Comparison of ENCODE assay signal across 8 cellular contexts in genomic region chr10:73910401-73910763, GRCh38. TPM values are rescaled to one million over a fixed set of nuclear protein-coding genes. Genes with fewer than 3 reads are reported as not detected.
A peak's percentile ranks its signal among the peaks of the same experiment; 100 is the strongest.
DNase-seq lines count a peak whose midpoint lies in the region; ATAC-seq and TF ChIP-seq lines count a peak whose summit lies in the region.

No MANE protein-coding gene starts in this region.

- no peak overlapping the region for H3K9ac ChIP-seq in liver (ENCODE audit: low read depth in 1 of 2, low read length in 2 of 2)

- no peaks in the 10 kb centered on the region for H3K36me3 ChIP-seq in CD8-positive, alpha-beta memory T cell (ENCODE audit: insufficient read depth, low read length)
- H3K36me3 ChIP-seq in liver (ENCODE audit: control insufficient read depth in 4 of 4, insufficient read depth in 3 of 4, low read depth in 1 of 4, low read length in 3 of 4) (no peaks in the 10 kb centered on the region), uterus (no peaks in the 10 kb centered on the region)

- no peaks in the 10 kb centered on the region for H3K9me3 ChIP-seq in CD8-positive, alpha-beta memory T cell (ENCODE audit: low read length)
- H3K9me3 ChIP-seq in liver (ENCODE audit: control insufficient read depth in 4 of 4, low read length in 3 of 4) (no peaks in the 10 kb centered on the region), uterus (no peaks in the 10 kb centered on the region)

- peak overlapping the region; percentile 46 to 91 (median 83) for H3K4me3 Mint-ChIP-seq in CD8-positive, alpha-beta memory T cell
- peak overlapping the region; percentile 73 for H3K4me3 Mint-ChIP-seq in activated naive CD8-positive, alpha-beta T cell treated with anti-CD3 and anti-CD28 coated beads for 36 hours

- TF ChIP-seq RAD21 in liver (IDR thresholded peaks at IDR 0.05) = no peak

- 23% methylated on average over 9 of the region's 9 CpGs for WGBS in liver

- POLR2A ChIA-PET in CD8-positive, alpha-beta memory T cell (lab: Charles Lee) = no interaction called here

- H3K9me3 Mint-ChIP-seq in CD8-positive, alpha-beta memory T cell = no peaks in the 10 kb centered on the region
- no peaks in the 10 kb centered on the region for H3K9me3 Mint-ChIP-seq in activated naive CD8-positive, alpha-beta T cell treated with anti-CD3 and anti-CD28 coated beads for 36 hours

- peak overlapping the region; percentile 13 for H3K27ac ChIP-seq in CD8-positive, alpha-beta memory T cell (ENCODE audit: low read depth, low read length)
- H3K27ac ChIP-seq in liver (ENCODE audit: low read depth in 1 of 2, low read length in 2 of 2) (no peak overlapping the region), uterus (peak overlapping the region; percentile 64 to 65)

- peak overlapping the region; percentile 48 for H3K4me3 ChIP-seq in CD8-positive, alpha-beta memory T cell (ENCODE audit: low read length)
- H3K4me3 ChIP-seq in liver (ENCODE audit: low read depth in 1 of 3, low read length in 3 of 3) (peak overlapping the region in 2 of 3 donors; percentile 44 to 53), uterus (peak overlapping the region; percentile 45 to 49)

- DNase-seq in CD8-positive, alpha-beta memory T cell = no peak
- peak; percentile 14 for DNase-seq in activated naive CD8-positive, alpha-beta T cell treated with anti-CD3 and anti-CD28 coated beads for 36 hours
- DNase-seq in uterus (no peak), NCI-H345 treated with DMSO at 0.1 percent for 48 hours (lab: John Stamatoyannopoulos, UW; ENCODE audit: unreplicated experiment) (no peak), HPDE6-E6E7 (ENCODE audit: extremely low spot score) (no peak)

- H3K27me3 ChIP-seq in CD8-positive, alpha-beta memory T cell (ENCODE audit: insufficient read depth, low read length, poor library complexity, severe bottlenecking) = peaks cover 20% of the 10 kb centered on the region
- H3K27me3 ChIP-seq in liver (ENCODE audit: control insufficient read depth in 4 of 4, insufficient read depth in 4 of 4, low read length in 3 of 4) = no peaks in the 10 kb centered on the region
- no peaks in the 10 kb centered on the region for H3K27me3 ChIP-seq in uterus

- intact Hi-C loops in uterus (cut with DNase I; ENCODE audit: low total_unique reads) = no loop called here

- peaks cover 25 to 35% (median 30%) of the 10 kb centered on the region in 3 donors for H3K4me1 Mint-ChIP-seq in CD8-positive, alpha-beta memory T cell
- H3K4me1 Mint-ChIP-seq in activated naive CD8-positive, alpha-beta T cell treated with anti-CD3 and anti-CD28 coated beads for 36 hours = peaks cover 37% of the 10 kb centered on the region

- no peak for TF ChIP-seq POLR2A in uterus (IDR thresholded peaks at IDR 0.05)

- H3K4me1 ChIP-seq in CD8-positive, alpha-beta memory T cell (ENCODE audit: insufficient read depth, low read length) = peaks cover 34% of the 10 kb centered on the region
- H3K4me1 ChIP-seq in liver (ENCODE audit: control insufficient read depth in 4 of 4, insufficient read depth in 4 of 4, low read length in 3 of 4) (peaks cover 4 to 21% (median 13%) of the 10 kb centered on the region in 4 donors), uterus (no peaks in the 10 kb centered on the region)

- TF ChIP-seq CTCF in liver (IDR thresholded peaks at IDR 0.05; ENCODE audit: low read depth, low read length, missing input control) (no peak), uterus (IDR thresholded peaks at IDR 0.05) (no peak)

- CTCF ChIA-PET in CD8-positive, alpha-beta memory T cell (lab: Charles Lee) = interaction anchor here (1.2 to 2.9 kb wide), 2 partner anchors 30 to 46 kb away, joined by 3 to 12 read pairs; no protein-coding TSS in a partner anchor

- peak; percentile 25 for ATAC-seq in HG02981 (IDR thresholded peaks at IDR 0.05; ENCODE audit: unreplicated experiment)
- ATAC-seq in GM21515 (IDR thresholded peaks at IDR 0.05; ENCODE audit: unreplicated experiment) = no peak

- H3K36me3 Mint-ChIP-seq in CD8-positive, alpha-beta memory T cell = peaks cover 0 to 2% (median under 1%) of the 10 kb centered on the region in 3 donors
- H3K36me3 Mint-ChIP-seq in activated naive CD8-positive, alpha-beta T cell treated with anti-CD3 and anti-CD28 coated beads for 36 hours = no peaks in the 10 kb centered on the region

- H3K27ac Mint-ChIP-seq in CD8-positive, alpha-beta memory T cell = peak overlapping the region in 2 of 8 donors; percentile 23 to 61
- H3K27ac Mint-ChIP-seq in activated naive CD8-positive, alpha-beta T cell treated with anti-CD3 and anti-CD28 coated beads for 36 hours = no peak overlapping the region

- H3K27me3 Mint-ChIP-seq in CD8-positive, alpha-beta memory T cell = peaks cover 42 to 72% of the 10 kb centered on the region in 2 donors
- peaks cover 74% of the 10 kb centered on the region for H3K27me3 Mint-ChIP-seq in activated naive CD8-positive, alpha-beta T cell treated with anti-CD3 and anti-CD28 coated beads for 36 hours

TF ChIP-seq in liver, 16 proteins besides CTCF, POLR2A, EP300 and RAD21:
- TF ChIP-seq YY1 (IDR thresholded peaks at IDR 0.05) (no peak), TAF1 (conservative IDR thresholded peaks at IDR 0.05) (no peak), EGR1 (IDR thresholded peaks at IDR 0.05; ENCODE audit: low read depth in 2 of 2) (no peak), FOXA1 (IDR thresholded peaks at IDR 0.05) (no peak), ATF3 (IDR thresholded peaks at IDR 0.05) (no peak), RXRA (IDR thresholded peaks at IDR 0.05) (no peak), HNF4G (IDR thresholded peaks at IDR 0.05) (no peak)
- TF ChIP-seq, protein P1, sequence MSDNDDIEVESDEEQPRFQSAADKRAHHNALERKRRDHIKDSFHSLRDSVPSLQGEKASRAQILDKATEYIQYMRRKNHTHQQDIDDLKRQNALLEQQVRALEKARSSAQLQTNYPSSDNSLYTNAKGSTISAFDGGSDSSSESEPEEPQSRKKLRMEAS (IDR thresholded peaks at IDR 0.05) = no peak

RNA-seq across cellular contexts. Expression of gene PLAU, which starts 0.6 kb away (rescaled TPM):
- 1 to 10 TPM; 1.2 to 1.6 TPM for total RNA-seq in CD8-positive, alpha-beta memory T cell
- polyA plus RNA-seq in CD8-positive, alpha-beta memory T cell = not detected
- total RNA-seq in activated naive CD8-positive, alpha-beta T cell treated with anti-CD3 and anti-CD28 coated beads for 36 hours = under 1 TPM in 1 of 2 experiments, not detected in 1; 0.12 TPM
- total RNA-seq in liver = 1 to 10 TPM in 1 of 2 donors, under 1 TPM in 1; 0.67 to 1.0 TPM
- under 1 TPM; 0.40 to 0.91 TPM for polyA plus RNA-seq in liver
- total RNA-seq in uterus = 10 to 100 TPM in 2 of 4 donors, 1 to 10 TPM in 2; 1.8 to 15.3 (median 9.0) TPM

RNA-seq across cellular contexts. Expression of gene CAMK2G, which starts 36.0 kb away (rescaled TPM):
- 10 to 100 TPM; 17.3 to 17.5 TPM for total RNA-seq in CD8-positive, alpha-beta memory T cell
- 8.1 TPM for polyA plus RNA-seq in CD8-positive, alpha-beta memory T cell
- total RNA-seq in activated naive CD8-positive, alpha-beta T cell treated with anti-CD3 and anti-CD28 coated beads for 36 hours = 10 to 100 TPM; 16.5 to 17.4 TPM
- total RNA-seq in liver (10 to 100 TPM in 1 of 2 donors, 1 to 10 TPM in 1; 9.3 to 18.3 TPM), uterus (10 to 100 TPM; 17.9 to 79.9 (median 40.0) TPM)
- polyA plus RNA-seq in liver = 10 to 100 TPM in 1 of 2 donors, 1 to 10 TPM in 1; 6.8 to 10.4 TPM

Comparison
In these comparisons a context has a peak if more than half of its experiments do, and no peak if none do; other contexts are left out.
1. H3K27ac ChIP-seq: peak in CD8-positive, alpha-beta memory T cell (single experiment) and uterus (2 of 2); none in liver (0 of 2).
2. Peak in every context shown above with its lines, with median percentiles within 50 percentile points of each other: H3K4me3 ChIP-seq.